Comparison of ENCODE assay signal across 8 cellular contexts in genomic region chr6:55528624-55529023, GRCh38. TPM values are rescaled to one million over a fixed set of nuclear protein-coding genes. Genes with fewer than 3 reads are reported as not detected.
DNase-seq lines count a peak whose midpoint lies in the region; ATAC-seq and TF ChIP-seq lines count a peak whose summit lies in the region.

No MANE protein-coding gene starts in this region.

- no peak overlapping the region for H3K4me3 Mint-ChIP-seq in naive thymus-derived CD4-positive, alpha-beta T cell

- CTCF ChIA-PET in naive thymus-derived CD4-positive, alpha-beta T cell (lab: Charles Lee) = no interaction called here

- no peaks in the 10 kb centered on the region for H3K36me3 Mint-ChIP-seq in naive thymus-derived CD4-positive, alpha-beta T cell

- no peaks in the 10 kb centered on the region for H3K27me3 ChIP-seq in OCI-LY3 (ENCODE audit: low read depth, low read length)
- H3K27me3 ChIP-seq in naive thymus-derived CD4-positive, alpha-beta T cell (ENCODE audit: control insufficient read depth in 2 of 2, insufficient read depth in 2 of 2, low read length in 2 of 2) = no peaks in the 10 kb centered on the region

- no peaks in the 10 kb centered on the region for H4K20me1 ChIP-seq in OCI-LY3 (ENCODE audit: insufficient read depth, low read length)

- peaks cover 4% of the 10 kb centered on the region; the same call in 1 of the 2 replicates for H3K4me1 ChIP-seq in OCI-LY3 (ENCODE audit: low read length)
- H3K4me1 ChIP-seq in naive thymus-derived CD4-positive, alpha-beta T cell (ENCODE audit: control insufficient read depth in 2 of 2, insufficient read depth in 2 of 2, low read length in 2 of 2) = no peaks in the 10 kb centered on the region

- H3K4me3 ChIP-seq in GM12865 (ENCODE audit: low read depth, low read length) = no peak overlapping the region
- H3K4me3 ChIP-seq in OCI-LY3 (ENCODE audit: low read length) = no peak overlapping the region
- no peak overlapping the region for H3K4me3 ChIP-seq in naive thymus-derived CD4-positive, alpha-beta T cell (ENCODE audit: low read length)

- intact Hi-C loops in naive thymus-derived CD4-positive, alpha-beta T cell (cut with micrococcal nuclease) = no loop called here

- no peaks in the 10 kb centered on the region for H3K27me3 Mint-ChIP-seq in naive thymus-derived CD4-positive, alpha-beta T cell

- TF ChIP-seq CTCF in GM12865 (IDR thresholded peaks at IDR 0.05; ENCODE audit: insufficient read depth, low read depth, low read length, missing control alignments) (peak; percentile 31), OCI-LY3 (IDR thresholded peaks at IDR 0.05; ENCODE audit: low read depth, low read length) (peak; percentile 62)

- H3K4me2 ChIP-seq in OCI-LY3 (ENCODE audit: low read length) = no peak overlapping the region

- no peak overlapping the region for H3K9ac ChIP-seq in OCI-LY3 (ENCODE audit: low read length)

- peak; percentile 54 for DNase-seq in GM12865 (ENCODE audit: low read depth)
- DNase-seq in foreskin melanocyte = peak; percentile 25
- DNase-seq in activated T-cell treated with anti-CD3 and anti-CD28 coated beads for 4 hours = no peak
- DNase-seq in midbrain (lab: John Stamatoyannopoulos, UW) = no peak
- no peak for DNase-seq in naive thymus-derived CD4-positive, alpha-beta T cell

- H3K9me3 ChIP-seq in OCI-LY3 (ENCODE audit: insufficient read depth, low read length) = no peaks in the 10 kb centered on the region
- H3K9me3 ChIP-seq in naive thymus-derived CD4-positive, alpha-beta T cell (ENCODE audit: control insufficient read depth in 2 of 3, low read length in 3 of 3) = no peaks in the 10 kb centered on the region

- POLR2A ChIA-PET in naive thymus-derived CD4-positive, alpha-beta T cell (lab: Charles Lee) = no interaction called here

- peak overlapping the region; percentile 32 for H2AFZ ChIP-seq in OCI-LY3 (ENCODE audit: low read depth, low read length)

- no peaks in the 10 kb centered on the region for H3K4me1 Mint-ChIP-seq in naive thymus-derived CD4-positive, alpha-beta T cell

- H3K36me3 ChIP-seq in OCI-LY3 (replicated peaks; ENCODE audit: low read depth, low read length) = no peaks in the 10 kb centered on the region
- H3K36me3 ChIP-seq in naive thymus-derived CD4-positive, alpha-beta T cell (ENCODE audit: control insufficient read depth in 2 of 3, insufficient read depth in 3 of 3, low read length in 3 of 3) = no peaks in the 10 kb centered on the region

- ATAC-seq in HG02610 (IDR thresholded peaks at IDR 0.05; ENCODE audit: unreplicated experiment) = peak; percentile 61
- no peak for ATAC-seq in GM19455 (IDR thresholded peaks at IDR 0.05; ENCODE audit: unreplicated experiment)
- no peak for ATAC-seq in naive thymus-derived CD4-positive, alpha-beta T cell

- H3K9me3 Mint-ChIP-seq in naive thymus-derived CD4-positive, alpha-beta T cell = peaks cover 0 to 6% (median 0%) of the 10 kb centered on the region in 11 donors

- no peak overlapping the region for H3K27ac Mint-ChIP-seq in naive thymus-derived CD4-positive, alpha-beta T cell

- no peak overlapping the region for H3K27ac ChIP-seq in OCI-LY3 (ENCODE audit: low read length)
- no peak overlapping the region for H3K27ac ChIP-seq in naive thymus-derived CD4-positive, alpha-beta T cell (ENCODE audit: low read depth, low read length)

- H3K79me2 ChIP-seq in OCI-LY3 (ENCODE audit: low read length) = no peaks in the 10 kb centered on the region

RNA-seq across cellular contexts. Expression of gene HMGCLL1, which starts 50.4 kb away (rescaled TPM):
- total RNA-seq in naive thymus-derived CD4-positive, alpha-beta T cell = not detected
- polyA plus RNA-seq in naive thymus-derived CD4-positive, alpha-beta T cell = not detected

Comparison
In these comparisons a context has a peak if more than half of its experiments do, and no peak if none do; other contexts are left out.
1. DNase-seq: peak in GM12865 (single experiment) and foreskin melanocyte (single experiment); none in activated T-cell treated with anti-CD3 and anti-CD28 coated beads for 4 hours (single experiment), midbrain (single experiment) and naive thymus-derived CD4-positive, alpha-beta T cell (0 of 9).